11 cellular contexts compared by ENCODE assay signal in genomic region chr1:25631750-25632495, GRCh38. TPM values are rescaled to one million over a fixed set of nuclear protein-coding genes. Genes with fewer than 3 reads are reported as not detected.
DNase-seq lines count a peak whose midpoint lies in the region; ATAC-seq and TF ChIP-seq lines count a peak whose summit lies in the region.
"Had no signal": no experiment of that assay in that cellular context is flagged by ENCODE, and none has a peak within 500 bp of the region (broad histone marks: within the 10 kb centered on the region; RNA-seq: fewer than 3 reads in every experiment).

No MANE protein-coding gene starts in this region.

- H3K9ac ChIP-seq in endodermal cell (ENCODE audit: extremely low read depth, low read length, poor library complexity, severe bottlenecking), result no peak overlapping the region

- 38 to 46% methylated on average over 11 of the region's 11 CpGs for WGBS in heart right ventricle, 2 donors
- WGBS in endodermal cell (ENCODE audit: insufficient coverage in 1 of 2, insufficient read length in 1 of 2), 2 experiments, result 81 to 95% methylated on average over 7 to 11 of the region's 11 CpGs

- H3K36me3 ChIP-seq in CD8-positive, alpha-beta memory T cell (ENCODE audit: insufficient read depth, low read length), result no peaks in the 10 kb centered on the region
- H3K36me3 ChIP-seq in heart right ventricle (peaks cover 0 to 11% (median 0%) of the 10 kb centered on the region in 9 donors), endodermal cell (ENCODE audit: control insufficient read depth, insufficient read depth, low read length) (no peaks in the 10 kb centered on the region)

- H3K4me1 ChIP-seq in CD8-positive, alpha-beta memory T cell (ENCODE audit: insufficient read depth, low read length), result peaks cover 57% of the 10 kb centered on the region
- peaks cover 2 to 43% (median 23%) of the 10 kb centered on the region in 9 donors for H3K4me1 ChIP-seq in heart right ventricle
- no peaks in the 10 kb centered on the region for H3K4me1 ChIP-seq in endodermal cell (ENCODE audit: control insufficient read depth, insufficient read depth, low read length)

- peak overlapping the region; percentile 28 for H3K4me3 ChIP-seq in CD8-positive, alpha-beta memory T cell (ENCODE audit: low read length)
- H3K4me3 ChIP-seq in heart right ventricle, result peak overlapping the region in 8 of 10 donors; percentile 12 to 50 (median 42)
- no peak overlapping the region for H3K4me3 ChIP-seq in endodermal cell (ENCODE audit: low read length)

- peak; percentile 65 for ATAC-seq in activated CD8-positive, alpha-beta T cell treated with anti-CD3 and anti-CD28 coated beads, Interleukin-2, amount 10 ng/mL, durations not matched to agents 7 days and 5 days
- ATAC-seq in heart right ventricle (peak in 7 of 8 donors; percentile 55 to 79 (median 71)), sciatic nerve (peak; percentile 89), HG03280 (IDR thresholded peaks at IDR 0.05; ENCODE audit: unreplicated experiment) (no peak)

- H3K27ac Mint-ChIP-seq in CD8-positive, alpha-beta memory T cell, result peak overlapping the region; percentile 51 to 96 (median 90)
- peak overlapping the region; percentile 91 for H3K27ac Mint-ChIP-seq in activated CD8-positive, alpha-beta T cell treated with anti-CD3 and anti-CD28 coated beads, Interleukin-2, amount 10 ng/mL, durations not matched to agents 7 days and 5 days
- H3K27ac Mint-ChIP-seq in endodermal cell, result no peak overlapping the region
- H3K27ac Mint-ChIP-seq: memory B cell had no signal

- DNase-seq in CD8-positive, alpha-beta memory T cell, result no peak
- peak; percentile 17 for DNase-seq in activated CD8-positive, alpha-beta T cell treated with anti-CD3 and anti-CD28 coated beads, Interleukin-2, amount 10 ng/mL, durations not matched to agents 7 days and 5 days
- DNase-seq in heart right ventricle, result no peak
- DNase-seq in sciatic nerve (ENCODE audit: low spot score), result no peak
- DNase-seq in NCI-H1930 (lab: John Stamatoyannopoulos, UW), result no peak
- DNase-seq in endodermal cell, result no peak
- no peak for DNase-seq in DMS 273 (lab: John Stamatoyannopoulos, UW; ENCODE audit: unreplicated experiment)
- DNase-seq: activated CD4-positive, CD25-positive, alpha-beta regulatory T cell; SHP77 had no signal

- POLR2A ChIA-PET in CD8-positive, alpha-beta memory T cell (lab: Charles Lee), result interaction anchor here (1.0 kb wide), 2 partner anchors 13 to 15 kb away, joined by 3 to 11 read pairs; no protein-coding TSS in a partner anchor
- POLR2A ChIA-PET in activated CD8-positive, alpha-beta T cell treated with anti-CD3 and anti-CD28 coated beads, Interleukin-2, amount 10 ng/mL, durations not matched to agents 7 days and 5 days (lab: Charles Lee), result interaction anchor here (0.8 to 0.9 kb wide), 2 partner anchors 8 to 10 kb away, joined by 3 read pairs; no protein-coding TSS in a partner anchor

- no peaks in the 10 kb centered on the region for H3K27me3 Mint-ChIP-seq in CD8-positive, alpha-beta memory T cell
- no peaks in the 10 kb centered on the region for H3K27me3 Mint-ChIP-seq in activated CD8-positive, alpha-beta T cell treated with anti-CD3 and anti-CD28 coated beads, Interleukin-2, amount 10 ng/mL, durations not matched to agents 7 days and 5 days (ENCODE audit: low read depth)
- H3K27me3 Mint-ChIP-seq in endodermal cell (ENCODE audit: insufficient read depth), result no peaks in the 10 kb centered on the region

- no peaks in the 10 kb centered on the region for H3K27me3 ChIP-seq in CD8-positive, alpha-beta memory T cell (ENCODE audit: insufficient read depth, low read length, poor library complexity, severe bottlenecking)
- H3K27me3 ChIP-seq in heart right ventricle, result no peaks in the 10 kb centered on the region
- H3K27me3 ChIP-seq in endodermal cell (ENCODE audit: control insufficient read depth, insufficient read depth, low read length, poor library complexity, severe bottlenecking), result no peaks in the 10 kb centered on the region

- peaks cover 40 to 64% (median 57%) of the 10 kb centered on the region in 3 donors for H3K4me1 Mint-ChIP-seq in CD8-positive, alpha-beta memory T cell
- peaks cover 62% of the 10 kb centered on the region for H3K4me1 Mint-ChIP-seq in activated CD8-positive, alpha-beta T cell treated with anti-CD3 and anti-CD28 coated beads, Interleukin-2, amount 10 ng/mL, durations not matched to agents 7 days and 5 days (ENCODE audit: low read depth)
- H3K4me1 Mint-ChIP-seq in endodermal cell, result no peaks in the 10 kb centered on the region

- peak overlapping the region; percentile 67 to 86 (median 78) for H3K4me3 Mint-ChIP-seq in CD8-positive, alpha-beta memory T cell
- peak overlapping the region; percentile 77 for H3K4me3 Mint-ChIP-seq in activated CD8-positive, alpha-beta T cell treated with anti-CD3 and anti-CD28 coated beads, Interleukin-2, amount 10 ng/mL, durations not matched to agents 7 days and 5 days
- no peak overlapping the region for H3K4me3 Mint-ChIP-seq in endodermal cell
- H3K4me3 Mint-ChIP-seq: memory B cell had no signal

- no peak overlapping the region for H3K27ac ChIP-seq in CD8-positive, alpha-beta memory T cell (ENCODE audit: low read depth, low read length)
- H3K27ac ChIP-seq in heart right ventricle (peak overlapping the region in 7 of 10 donors; percentile 31 to 59 (median 50)), endodermal cell (ENCODE audit: low read depth, low read length) (no peak overlapping the region)

- intact Hi-C loops in heart right ventricle (cut with DNase I) (no loop called here), sciatic nerve (cut with DNase I) (no loop called here)

- CTCF ChIA-PET in CD8-positive, alpha-beta memory T cell (lab: Charles Lee), result interaction anchor here (1.0 to 1.6 kb wide), 3 partner anchors 12 to 166 kb away, joined by 4 to 6 read pairs (median 4); no protein-coding TSS in a partner anchor
- CTCF ChIA-PET in activated CD8-positive, alpha-beta T cell treated with anti-CD3 and anti-CD28 coated beads, Interleukin-2, amount 10 ng/mL, durations not matched to agents 7 days and 5 days (lab: Charles Lee), result interaction anchor here (0.7 to 2.6 kb wide), 9 partner anchors 9 to 179 kb away, joined by 3 to 28 read pairs (median 4); no protein-coding TSS in a partner anchor

- peaks cover 7 to 12% (median 10%) of the 10 kb centered on the region in 5 donors for H3K9me3 Mint-ChIP-seq in CD8-positive, alpha-beta memory T cell
- H3K9me3 Mint-ChIP-seq in activated CD8-positive, alpha-beta T cell treated with anti-CD3 and anti-CD28 coated beads, Interleukin-2, amount 10 ng/mL, durations not matched to agents 7 days and 5 days (ENCODE audit: insufficient read depth), result peaks cover 11% of the 10 kb centered on the region
- peaks cover 43% of the 10 kb centered on the region for H3K9me3 Mint-ChIP-seq in endodermal cell

- peaks cover 12 to 15% (median 12%) of the 10 kb centered on the region in 3 donors for H3K36me3 Mint-ChIP-seq in CD8-positive, alpha-beta memory T cell
- peaks cover 55% of the 10 kb centered on the region for H3K36me3 Mint-ChIP-seq in activated CD8-positive, alpha-beta T cell treated with anti-CD3 and anti-CD28 coated beads, Interleukin-2, amount 10 ng/mL, durations not matched to agents 7 days and 5 days (ENCODE audit: low read depth)
- H3K36me3 Mint-ChIP-seq in endodermal cell (ENCODE audit: low read depth), result peaks cover 15% of the 10 kb centered on the region
- H3K36me3 Mint-ChIP-seq: memory B cell had no signal

- no peaks in the 10 kb centered on the region for H3K9me3 ChIP-seq in CD8-positive, alpha-beta memory T cell (ENCODE audit: low read length)
- H3K9me3 ChIP-seq in heart right ventricle (peaks cover 0 to 15% (median 3%) of the 10 kb centered on the region in 11 donors), endodermal cell (ENCODE audit: control insufficient read depth, low read length) (peaks cover 34% of the 10 kb centered on the region)

- TF ChIP-seq CTCF in heart right ventricle (IDR thresholded peaks at IDR 0.05) (no peak), endodermal cell (conservative IDR thresholded peaks at IDR 0.05) (no peak)

RNA-seq across cellular contexts. Expression of gene MAN1C1, which starts 15.3 kb away (rescaled TPM):
- 1 to 10 TPM; 2.8 to 3.6 TPM for total RNA-seq in CD8-positive, alpha-beta memory T cell
- 5.6 TPM for polyA plus RNA-seq in CD8-positive, alpha-beta memory T cell
- total RNA-seq in activated CD8-positive, alpha-beta T cell treated with anti-CD3 and anti-CD28 coated beads, Interleukin-2, amount 10 ng/mL, durations not matched to agents 7 days and 5 days, result 10 to 100 TPM; 16.8 to 17.9 TPM
- total RNA-seq in heart right ventricle (10 to 100 TPM in 9 of 10 donors, 1 to 10 TPM in 1; 9.7 to 23.4 (median 14.2) TPM), sciatic nerve (29.4 TPM), endodermal cell (1 to 10 TPM; 2.2 to 4.3 TPM)
- 10 to 100 TPM; 10.1 to 11.3 TPM for polyA plus RNA-seq in heart right ventricle
- polyA plus RNA-seq in endodermal cell (2013, experiment 1 of 2), result 8.0 TPM
- 6.9 TPM for polyA plus RNA-seq in endodermal cell (2013, experiment 2 of 2)

Comparison
In these comparisons a context has a peak if more than half of its experiments do, and no peak if none do; other contexts are left out.
1. H3K27ac ChIP-seq: peak in heart right ventricle (7 of 10); none in CD8-positive, alpha-beta memory T cell (single experiment) and endodermal cell (single experiment).